Comparison of ENCODE assay signal across 8 cellular contexts in the genomic region with DNA sequence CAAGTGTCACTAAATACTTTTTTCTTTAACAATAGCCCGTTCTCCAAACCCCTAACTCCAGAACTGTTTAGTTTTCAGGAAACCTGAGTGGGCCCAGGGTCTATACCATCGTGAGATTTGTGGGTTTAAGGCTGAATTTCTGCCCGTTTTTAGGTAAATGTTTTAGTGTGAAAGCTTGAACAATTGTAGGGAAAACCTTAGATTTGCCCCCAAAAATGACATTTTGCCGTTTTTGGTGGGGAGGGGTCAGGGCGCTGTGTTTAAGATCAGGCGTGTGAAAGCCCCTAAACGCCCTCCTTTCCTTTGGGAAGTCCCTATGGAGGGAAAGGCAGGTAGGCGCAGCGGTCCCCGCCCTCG. TPM values are rescaled to one million over a fixed set of nuclear protein-coding genes. Genes with fewer than 3 reads are reported as not detected.
DNase-seq lines count a peak whose midpoint lies in the region; ATAC-seq and TF ChIP-seq lines count a peak whose summit lies in the region.

No MANE protein-coding gene starts in this region.

- DNase-seq in dorsolateral prefrontal cortex (no peak), SW480 (ENCODE audit: low spot score) (no peak), ecto neural progenitor cell (ENCODE audit: low spot score) (no peak)
- DNase-seq in effector CD8-positive, alpha-beta T cell (lab: John Stamatoyannopoulos, UW) = no peak

- no peaks in the 10 kb centered on the region for H3K9me3 ChIP-seq in ES-I3 (ENCODE audit: control insufficient read depth, insufficient read depth, low read length)
- no peaks in the 10 kb centered on the region for H3K9me3 ChIP-seq in neutrophil

- H3K9me3 Mint-ChIP-seq in IgD-negative memory B cell = no peaks in the 10 kb centered on the region

- no peaks in the 10 kb centered on the region for H3K36me3 ChIP-seq in ES-I3 (ENCODE audit: insufficient read depth, low read length)
- H3K36me3 ChIP-seq in neutrophil = no peaks in the 10 kb centered on the region

- H3K4me3 Mint-ChIP-seq in IgD-negative memory B cell = peak overlapping the region; percentile 93 to 99 (median 98)

- H3K36me3 Mint-ChIP-seq in IgD-negative memory B cell = peaks cover 3% of the 10 kb centered on the region

- no peaks in the 10 kb centered on the region for H3K27me3 Mint-ChIP-seq in IgD-negative memory B cell

- H3K27me3 ChIP-seq in dorsolateral prefrontal cortex = no peaks in the 10 kb centered on the region
- no peaks in the 10 kb centered on the region for H3K27me3 ChIP-seq in neutrophil

- H3K4me3 ChIP-seq in dorsolateral prefrontal cortex (peak overlapping the region; percentile 60 to 98 (median 89)), neutrophil (ENCODE audit: low read depth in 1 of 2, low read length in 1 of 2) (peak overlapping the region; percentile 82 to 87)

- H3K27ac Mint-ChIP-seq in IgD-negative memory B cell = peak overlapping the region; percentile 89 to 97 (median 97)

- H3K4me1 Mint-ChIP-seq in IgD-negative memory B cell = peaks cover 35 to 43% (median 38%) of the 10 kb centered on the region in 3 donors

- H3K27ac ChIP-seq in dorsolateral prefrontal cortex (peak overlapping the region in 46 of 59 donors; percentile 4 to 90 (median 80)), neutrophil (peak overlapping the region; percentile 72)

- H3K4me1 ChIP-seq in ES-I3 (ENCODE audit: insufficient read depth, low read length) (peaks cover 11% of the 10 kb centered on the region; the same call in 1 of the 2 replicates), neutrophil (ENCODE audit: control insufficient read depth in 1 of 2, insufficient read depth in 1 of 2, low read depth in 1 of 2, low read length in 1 of 2) (peaks cover 18% of the 10 kb centered on the region in 2 experiments)

- no peak for TF ChIP-seq CTCF in dorsolateral prefrontal cortex (IDR thresholded peaks at IDR 0.05 in 54 of 56, conservative IDR thresholded peaks at IDR 0.05 in 2 of 56; ENCODE audit: low read depth in 1 of 56, partially characterized antibody in 56 of 56)
- TF ChIP-seq CTCF in neutrophil (IDR thresholded peaks at IDR 0.05) = no peak

- no peak for ATAC-seq in GM18909 (IDR thresholded peaks at IDR 0.05; ENCODE audit: poor library complexity, unreplicated experiment)

- peak overlapping the region; percentile 75 for H3K9ac ChIP-seq in ES-I3 (ENCODE audit: low read depth, low read length)

- intact Hi-C loops in dorsolateral prefrontal cortex (cut with DNase I) = loop anchor here in 1 of 2 donors (10.0 kb wide), 1 partner anchor 189 kb away; a partner anchor contains a TSS

RNA-seq across cellular contexts. Expression of gene PRPF39, which starts 0.3 kb away (rescaled TPM):
- 18.1 TPM for polyA plus RNA-seq in IgD-negative memory B cell
- 10 to 100 TPM; 39.6 to 77.7 (median 57.3) TPM for total RNA-seq in dorsolateral prefrontal cortex

RNA-seq across cellular contexts. Expression of gene FKBP3, which starts 50.7 kb away (rescaled TPM):
- 63.6 TPM for polyA plus RNA-seq in IgD-negative memory B cell
- total RNA-seq in dorsolateral prefrontal cortex = 100 to 1,000 TPM in 88 of 120 experiments, 10 to 100 TPM in 32; 78.1 to 143 (median 109) TPM

RNA-seq across cellular contexts. Expression of gene FANCM, which starts 52.1 kb away (rescaled TPM):
- polyA plus RNA-seq in IgD-negative memory B cell = 8.0 TPM
- 10 to 100 TPM in 25 of 120 experiments, 1 to 10 TPM in 95; 3.2 to 15.3 (median 8.3) TPM for total RNA-seq in dorsolateral prefrontal cortex
